ENCODE assay signal across 8 cellular contexts in the genomic region with DNA sequence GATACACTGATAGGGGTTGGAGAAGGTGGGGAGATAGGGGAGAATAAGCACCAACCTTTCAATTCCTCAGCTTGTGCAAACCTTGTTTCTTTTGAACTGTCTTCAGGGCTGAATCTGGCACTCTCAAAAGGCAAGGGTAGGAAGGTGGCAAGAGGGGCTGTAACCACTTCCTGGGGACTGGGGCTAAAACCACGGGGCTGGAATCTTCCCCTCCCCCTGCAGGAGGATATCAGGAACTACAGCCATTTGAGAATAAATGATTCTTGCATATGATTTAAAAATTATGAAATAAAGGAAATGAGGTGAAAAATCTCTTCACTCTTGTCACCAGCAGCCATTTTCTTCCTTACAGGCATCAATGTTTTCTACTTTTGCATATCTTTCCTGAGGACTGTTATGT. TPM values are rescaled to one million over a fixed set of nuclear protein-coding genes. Genes with fewer than 3 reads are reported as not detected.
A peak's percentile ranks its signal among the peaks of the same experiment; 100 is the strongest.
DNase-seq lines count a peak whose midpoint lies in the region; ATAC-seq, FAIRE-seq and TF ChIP-seq lines count a peak whose summit lies in the region.

No MANE protein-coding gene starts in this region.

- TF ChIP-seq CTCF in bronchial epithelial cell (IDR thresholded peaks at IDR 0.05; ENCODE audit: insufficient read depth, low read length, severe bottlenecking) = peak; percentile 47
- peak; percentile 54 for TF ChIP-seq CTCF in natural killer cell (IDR thresholded peaks at IDR 0.05)

- peaks cover 6% of the 10 kb centered on the region for H3K27me3 Mint-ChIP-seq in activated CD4-positive, alpha-beta T cell treated with anti-CD3 and anti-CD28 coated beads, Interleukin-2, amount 10 ng/mL, durations not matched to agents 24 days and 14 days
- peaks cover 1 to 17% of the 10 kb centered on the region in 2 donors for H3K27me3 Mint-ChIP-seq in natural killer cell (ENCODE audit: low read depth in 2 of 2)

- no peaks in the 10 kb centered on the region for H3K27me3 ChIP-seq in bronchial epithelial cell (ENCODE audit: control insufficient read depth, insufficient read depth, low read length)

- no peak for FAIRE-seq in bronchial epithelial cell (lab: Jason Lieb, UNC)

- H3K36me3 Mint-ChIP-seq in activated CD4-positive, alpha-beta T cell treated with anti-CD3 and anti-CD28 coated beads, Interleukin-2, amount 10 ng/mL, durations not matched to agents 24 days and 14 days (ENCODE audit: low read depth) = no peaks in the 10 kb centered on the region
- H3K36me3 Mint-ChIP-seq in natural killer cell = no peaks in the 10 kb centered on the region

- H3K4me3 Mint-ChIP-seq in activated CD4-positive, alpha-beta T cell treated with anti-CD3 and anti-CD28 coated beads, Interleukin-2, amount 10 ng/mL, durations not matched to agents 24 days and 14 days = no peak overlapping the region
- H3K4me3 Mint-ChIP-seq in natural killer cell = peak overlapping the region; percentile 37

- H3K9me3 Mint-ChIP-seq in activated CD4-positive, alpha-beta T cell treated with anti-CD3 and anti-CD28 coated beads, Interleukin-2, amount 10 ng/mL, durations not matched to agents 24 days and 14 days = no peaks in the 10 kb centered on the region
- no peaks in the 10 kb centered on the region for H3K9me3 Mint-ChIP-seq in natural killer cell

- peak; percentile 77 for DNase-seq in activated CD4-positive, alpha-beta T cell treated with anti-CD3 and anti-CD28 coated beads, Interleukin-2, amount 10 ng/mL, durations not matched to agents 24 days and 14 days
- DNase-seq in activated CD4-positive, alpha-beta T cell treated with anti-CD3 and anti-CD28 coated beads, Interleukin-2, amount 50 U/mL, for 4 hours = no peak
- DNase-seq in NCI-H748 (lab: John Stamatoyannopoulos, UW; ENCODE audit: unreplicated experiment) (peak; percentile 37), bronchial epithelial cell (ENCODE audit: low read depth) (peak; percentile 14), natural killer cell (no peak), substantia nigra (lab: John Stamatoyannopoulos, UW) (no peak)

- H3K27ac ChIP-seq in substantia nigra (ENCODE audit: low read depth, low read length, poor library complexity, severe bottlenecking) = no peak overlapping the region

- no peak overlapping the region for H3K4me3 ChIP-seq in bronchial epithelial cell (ENCODE audit: low read depth, low read length)

- intact Hi-C loops in activated CD4-positive, alpha-beta T cell treated with anti-CD3 and anti-CD28 coated beads, Interleukin-2, amount 10 ng/mL, durations not matched to agents 24 days and 14 days (cut with micrococcal nuclease) = loop anchor here (2.0 kb wide), 1 partner anchor 54 kb away; no protein-coding TSS in a partner anchor
- intact Hi-C loops in natural killer cell (cut with micrococcal nuclease) = no loop called here

- H3K36me3 ChIP-seq in bronchial epithelial cell (ENCODE audit: control insufficient read depth, insufficient read depth, low read length) = no peaks in the 10 kb centered on the region

- H3K27ac Mint-ChIP-seq in activated CD4-positive, alpha-beta T cell treated with anti-CD3 and anti-CD28 coated beads, Interleukin-2, amount 10 ng/mL, durations not matched to agents 24 days and 14 days = no peak overlapping the region
- peak overlapping the region in 1 of 2 donors; percentile 40 for H3K27ac Mint-ChIP-seq in natural killer cell

- peak; percentile 36 to 73 (median 64) for ATAC-seq in natural killer cell
- no peak for ATAC-seq in HG03439 (IDR thresholded peaks at IDR 0.05; ENCODE audit: unreplicated experiment)
- ATAC-seq in HG02840 (IDR thresholded peaks at IDR 0.05; ENCODE audit: low FRiP score, unreplicated experiment) = no peak

- H3K4me1 Mint-ChIP-seq in activated CD4-positive, alpha-beta T cell treated with anti-CD3 and anti-CD28 coated beads, Interleukin-2, amount 10 ng/mL, durations not matched to agents 24 days and 14 days = peaks cover 6% of the 10 kb centered on the region
- H3K4me1 Mint-ChIP-seq in natural killer cell = peaks cover 13 to 21% of the 10 kb centered on the region in 2 donors

RNA-seq across cellular contexts. Expression of gene ATOH8, which starts 50.8 kb away (rescaled TPM):
- total RNA-seq in activated CD4-positive, alpha-beta T cell treated with anti-CD3 and anti-CD28 coated beads, Interleukin-2, amount 10 ng/mL, durations not matched to agents 24 days and 14 days = 0.19 TPM in 1 of 2 replicates, not detected in the other
- 0.79 TPM in 1 of 2 replicates, not detected in the other for total RNA-seq in bronchial epithelial cell
- under 1 TPM in 1 of 3 donors, not detected in 2; 0.23 TPM for total RNA-seq in natural killer cell

Comparison
In these comparisons a context has a peak if more than half of its experiments do, and no peak if none do; other contexts are left out.
1. DNase-seq: peak in activated CD4-positive, alpha-beta T cell treated with anti-CD3 and anti-CD28 coated beads, Interleukin-2, amount 10 ng/mL, durations not matched to agents 24 days and 14 days (single experiment), NCI-H748 (single experiment) and bronchial epithelial cell (single experiment); none in activated CD4-positive, alpha-beta T cell treated with anti-CD3 and anti-CD28 coated beads, Interleukin-2, amount 50 U/mL, for 4 hours (0 of 2), natural killer cell (single experiment) and substantia nigra (0 of 49).
2. ATAC-seq: peak in natural killer cell (3 of 3); none in HG03439 (single experiment) and HG02840 (single experiment).